Comparison of ENCODE assay signal across 21 cellular contexts in genomic region chr2:112841399-112842044, GRCh38. TPM values are rescaled to one million over a fixed set of nuclear protein-coding genes. Genes with fewer than 3 reads are reported as not detected.
DNase-seq lines count a peak whose midpoint lies in the region; ATAC-seq and TF ChIP-seq lines count a peak whose summit lies in the region.
"Had no signal": no experiment of that assay in that cellular context is flagged by ENCODE, and none has a peak within 500 bp of the region (broad histone marks: within the 10 kb centered on the region; RNA-seq: fewer than 3 reads in every experiment).

No MANE protein-coding gene starts in this region.

- no peak for ATAC-seq in activated T-helper 17 cell treated with anti-CD3 and anti-CD28 coated beads, Interleukin-2, amount 50 U/mL, for 72 hours (replicated peaks)
- ATAC-seq in HG03469 (IDR thresholded peaks at IDR 0.05; ENCODE audit: unreplicated experiment): no peak
- ATAC-seq: activated CD8-positive, alpha-beta memory T cell treated with anti-CD3 and anti-CD28 coated beads, Interleukin-2, amount 10 ng/mL, durations not matched to agents 7 days and 5 days; SK-N-SH treated with all-trans-retinoic acid at 6 μM for 48 hours had no signal

- POLR2A ChIA-PET in activated CD4-positive, alpha-beta memory T cell treated with anti-CD3 and anti-CD28 coated beads, Interleukin-2, amount 10 ng/mL, durations not matched to agents 7 days and 5 days (lab: Charles Lee): no interaction called here

- H3K4me1 ChIP-seq in DOHH2 (ENCODE audit: control insufficient read depth, low read length) (peaks cover 10% of the 10 kb centered on the region), muscle layer of duodenum (ENCODE audit: control insufficient read depth in 1 of 2, insufficient read depth in 2 of 2, low read length in 2 of 2) (peaks cover 0 to 4% of the 10 kb centered on the region in 2 donors)

- peak overlapping the region; percentile 21; the same call in 1 of the 2 replicates for H3K4me2 ChIP-seq in DOHH2 (ENCODE audit: low read length)

- no peaks in the 10 kb centered on the region for H3K9me3 Mint-ChIP-seq in IgD-negative memory B cell
- no peaks in the 10 kb centered on the region for H3K9me3 Mint-ChIP-seq in activated T-helper 17 cell treated with anti-CD3 and anti-CD28 coated beads, Interleukin-2, amount 50 U/mL, for 72 hours
- H3K9me3 Mint-ChIP-seq in activated CD4-positive, alpha-beta memory T cell treated with anti-CD3 and anti-CD28 coated beads, Interleukin-2, amount 10 ng/mL, durations not matched to agents 7 days and 5 days: no peaks in the 10 kb centered on the region
- H3K9me3 Mint-ChIP-seq: activated naive CD4-positive, alpha-beta T cell treated with anti-CD3 and anti-CD28 coated beads for 36 hours had no signal

- no peak for TF ChIP-seq CTCF in DOHH2 (IDR thresholded peaks at IDR 0.05; ENCODE audit: low read depth, low read length, poor library complexity, severe bottlenecking)

- peak overlapping the region; percentile 3 to 81 (median 62) for H3K4me3 Mint-ChIP-seq in IgD-negative memory B cell
- H3K4me3 Mint-ChIP-seq in activated T-helper 17 cell treated with anti-CD3 and anti-CD28 coated beads, Interleukin-2, amount 50 U/mL, for 72 hours: no peak overlapping the region
- H3K4me3 Mint-ChIP-seq in activated CD4-positive, alpha-beta memory T cell treated with anti-CD3 and anti-CD28 coated beads, Interleukin-2, amount 10 ng/mL, durations not matched to agents 7 days and 5 days: no peak overlapping the region
- H3K4me3 Mint-ChIP-seq: activated CD8-positive, alpha-beta memory T cell treated with anti-CD3 and anti-CD28 coated beads, Interleukin-2, amount 10 ng/mL, durations not matched to agents 7 days and 5 days; activated naive CD4-positive, alpha-beta T cell treated with anti-CD3 and anti-CD28 coated beads for 36 hours; brain had no signal

- no peak for DNase-seq in NAMALWA (ENCODE audit: low spot score)
- no peak for DNase-seq in stimulated activated CD4-positive, alpha-beta T cell treated with anti-CD3 and anti-CD28 coated beads, Interleukin-12 subunit alpha, Interleukin-12 subunit beta, amount 100 ng/mL, for 4 hours
- no peak for DNase-seq in activated CD4-positive, alpha-beta memory T cell treated with anti-CD3 and anti-CD28 coated beads, Interleukin-2, amount 10 ng/mL, durations not matched to agents 7 days and 5 days
- DNase-seq: activated CD8-positive, alpha-beta memory T cell treated with anti-CD3 and anti-CD28 coated beads, Interleukin-2, amount 10 ng/mL, durations not matched to agents 7 days and 5 days; activated naive CD4-positive, alpha-beta T cell treated with anti-CD3 and anti-CD28 coated beads for 36 hours; DMS79; effector CD4-positive, alpha-beta T cell; NCI-H1092; NCI-H226 had no signal

- peaks cover 13% of the 10 kb centered on the region for H3K27me3 ChIP-seq in DOHH2 (ENCODE audit: control insufficient read depth, low read length)
- no peaks in the 10 kb centered on the region for H3K27me3 ChIP-seq in muscle layer of duodenum (ENCODE audit: low read depth, low read length)

- no peaks in the 10 kb centered on the region for H3F3A ChIP-seq in DOHH2 (ENCODE audit: control insufficient read depth, insufficient read depth)

- CTCF ChIA-PET in activated CD4-positive, alpha-beta memory T cell treated with anti-CD3 and anti-CD28 coated beads, Interleukin-2, amount 10 ng/mL, durations not matched to agents 7 days and 5 days (lab: Charles Lee): interaction anchor here (2.6 kb wide), 1 partner anchor 100 kb away, joined by 6 read pairs; no protein-coding TSS in a partner anchor

- H3K9me3 ChIP-seq in DOHH2 (ENCODE audit: control insufficient read depth, insufficient read depth, low read length): no peaks in the 10 kb centered on the region
- H3K9me3 ChIP-seq in muscle layer of duodenum (ENCODE audit: control insufficient read depth in 1 of 2, low read length in 2 of 2): no peaks in the 10 kb centered on the region

- no peak overlapping the region for H3K27ac ChIP-seq in DOHH2 (ENCODE audit: low read depth, low read length)
- peak overlapping the region; percentile 5 for H3K27ac ChIP-seq in muscle layer of duodenum (ENCODE audit: low read length)

- no peaks in the 10 kb centered on the region for H3K9me2 ChIP-seq in DOHH2 (replicated peaks; ENCODE audit: control insufficient read depth, low read length)

- peaks cover 25 to 44% (median 28%) of the 10 kb centered on the region in 3 donors for H3K4me1 Mint-ChIP-seq in IgD-negative memory B cell
- no peaks in the 10 kb centered on the region for H3K4me1 Mint-ChIP-seq in activated T-helper 17 cell treated with anti-CD3 and anti-CD28 coated beads, Interleukin-2, amount 50 U/mL, for 72 hours
- H3K4me1 Mint-ChIP-seq in activated CD4-positive, alpha-beta memory T cell treated with anti-CD3 and anti-CD28 coated beads, Interleukin-2, amount 10 ng/mL, durations not matched to agents 7 days and 5 days: peaks cover 14% of the 10 kb centered on the region
- H3K4me1 Mint-ChIP-seq: brain had no signal

- peak overlapping the region; percentile 0 to 82 (median 36) for H3K27ac Mint-ChIP-seq in IgD-negative memory B cell
- peak overlapping the region; percentile 25 for H3K27ac Mint-ChIP-seq in activated T-helper 17 cell treated with anti-CD3 and anti-CD28 coated beads, Interleukin-2, amount 50 U/mL, for 72 hours
- H3K27ac Mint-ChIP-seq in activated CD4-positive, alpha-beta memory T cell treated with anti-CD3 and anti-CD28 coated beads, Interleukin-2, amount 10 ng/mL, durations not matched to agents 7 days and 5 days: no peak overlapping the region
- H3K27ac Mint-ChIP-seq: activated CD8-positive, alpha-beta memory T cell treated with anti-CD3 and anti-CD28 coated beads, Interleukin-2, amount 10 ng/mL, durations not matched to agents 7 days and 5 days; activated naive CD4-positive, alpha-beta T cell treated with anti-CD3 and anti-CD28 coated beads for 36 hours; brain had no signal

- no peaks in the 10 kb centered on the region for H3K36me3 Mint-ChIP-seq in IgD-negative memory B cell
- no peaks in the 10 kb centered on the region for H3K36me3 Mint-ChIP-seq in activated T-helper 17 cell treated with anti-CD3 and anti-CD28 coated beads, Interleukin-2, amount 50 U/mL, for 72 hours (ENCODE audit: low read depth)
- no peaks in the 10 kb centered on the region for H3K36me3 Mint-ChIP-seq in activated CD4-positive, alpha-beta memory T cell treated with anti-CD3 and anti-CD28 coated beads, Interleukin-2, amount 10 ng/mL, durations not matched to agents 7 days and 5 days (ENCODE audit: low read depth)
- H3K36me3 Mint-ChIP-seq: activated CD8-positive, alpha-beta memory T cell treated with anti-CD3 and anti-CD28 coated beads, Interleukin-2, amount 10 ng/mL, durations not matched to agents 7 days and 5 days; brain had no signal

- no peaks in the 10 kb centered on the region for H3K79me2 ChIP-seq in DOHH2 (ENCODE audit: control insufficient read depth, low read length)

- H4K20me1 ChIP-seq in DOHH2 (ENCODE audit: control insufficient read depth, insufficient read depth, low read depth, low read length): no peaks in the 10 kb centered on the region

- H3K4me3 ChIP-seq in DOHH2 (ENCODE audit: low read length): no peak overlapping the region
- no peak overlapping the region for H3K4me3 ChIP-seq in muscle layer of duodenum (ENCODE audit: low read depth in 1 of 2, low read length in 2 of 2)

- H3K36me3 ChIP-seq in DOHH2 (ENCODE audit: control insufficient read depth, low read length) (no peaks in the 10 kb centered on the region), muscle layer of duodenum (ENCODE audit: control insufficient read depth in 1 of 2, insufficient read depth in 2 of 2, low read length in 2 of 2) (no peaks in the 10 kb centered on the region)

- H3K27me3 Mint-ChIP-seq in IgD-negative memory B cell: no peaks in the 10 kb centered on the region
- H3K27me3 Mint-ChIP-seq in activated T-helper 17 cell treated with anti-CD3 and anti-CD28 coated beads, Interleukin-2, amount 50 U/mL, for 72 hours: peaks cover 31% of the 10 kb centered on the region
- peaks cover 29% of the 10 kb centered on the region for H3K27me3 Mint-ChIP-seq in activated CD4-positive, alpha-beta memory T cell treated with anti-CD3 and anti-CD28 coated beads, Interleukin-2, amount 10 ng/mL, durations not matched to agents 7 days and 5 days

RNA-seq across cellular contexts. Expression of gene IL1B, which starts 4.9 kb away (rescaled TPM):
- not detected for polyA plus RNA-seq in IgD-negative memory B cell
- under 1 TPM in 1 of 2 donors, not detected in 1; 0.40 TPM for total RNA-seq in activated T-helper 17 cell treated with anti-CD3 and anti-CD28 coated beads, Interleukin-2, amount 50 U/mL, for 72 hours
- under 1 TPM in 1 of 2 experiments, not detected in 1; 0.48 TPM for total RNA-seq in activated CD4-positive, alpha-beta memory T cell treated with anti-CD3 and anti-CD28 coated beads, Interleukin-2, amount 10 ng/mL, durations not matched to agents 7 days and 5 days
- total RNA-seq: activated naive CD4-positive, alpha-beta T cell treated with anti-CD3 and anti-CD28 coated beads for 36 hours; OCI-LY7 had no signal

RNA-seq across cellular contexts. Expression of gene IL1A, which starts 57.2 kb away (rescaled TPM):
- not detected for polyA plus RNA-seq in IgD-negative memory B cell
- total RNA-seq in activated T-helper 17 cell treated with anti-CD3 and anti-CD28 coated beads, Interleukin-2, amount 50 U/mL, for 72 hours: 10 to 100 TPM in 1 of 2 donors, 1 to 10 TPM in 1; 4.3 to 27.1 TPM
- 1 to 10 TPM; 4.8 to 5.4 TPM for total RNA-seq in activated CD4-positive, alpha-beta memory T cell treated with anti-CD3 and anti-CD28 coated beads, Interleukin-2, amount 10 ng/mL, durations not matched to agents 7 days and 5 days
- total RNA-seq: HT-29, mesenteric fat pad, OCI-LY7, osteoblast, skeletal muscle tissue had no signal

Comparison
In these comparisons a context has a peak if more than half of its experiments do, and no peak if none do; other contexts are left out.
1. H3K4me3 Mint-ChIP-seq: peak in IgD-negative memory B cell (4 of 4); none in activated T-helper 17 cell treated with anti-CD3 and anti-CD28 coated beads, Interleukin-2, amount 50 U/mL, for 72 hours (single experiment) and activated CD4-positive, alpha-beta memory T cell treated with anti-CD3 and anti-CD28 coated beads, Interleukin-2, amount 10 ng/mL, durations not matched to agents 7 days and 5 days (single experiment).